Comparison of ENCODE assay signal across 8 cellular contexts in the genomic region with DNA sequence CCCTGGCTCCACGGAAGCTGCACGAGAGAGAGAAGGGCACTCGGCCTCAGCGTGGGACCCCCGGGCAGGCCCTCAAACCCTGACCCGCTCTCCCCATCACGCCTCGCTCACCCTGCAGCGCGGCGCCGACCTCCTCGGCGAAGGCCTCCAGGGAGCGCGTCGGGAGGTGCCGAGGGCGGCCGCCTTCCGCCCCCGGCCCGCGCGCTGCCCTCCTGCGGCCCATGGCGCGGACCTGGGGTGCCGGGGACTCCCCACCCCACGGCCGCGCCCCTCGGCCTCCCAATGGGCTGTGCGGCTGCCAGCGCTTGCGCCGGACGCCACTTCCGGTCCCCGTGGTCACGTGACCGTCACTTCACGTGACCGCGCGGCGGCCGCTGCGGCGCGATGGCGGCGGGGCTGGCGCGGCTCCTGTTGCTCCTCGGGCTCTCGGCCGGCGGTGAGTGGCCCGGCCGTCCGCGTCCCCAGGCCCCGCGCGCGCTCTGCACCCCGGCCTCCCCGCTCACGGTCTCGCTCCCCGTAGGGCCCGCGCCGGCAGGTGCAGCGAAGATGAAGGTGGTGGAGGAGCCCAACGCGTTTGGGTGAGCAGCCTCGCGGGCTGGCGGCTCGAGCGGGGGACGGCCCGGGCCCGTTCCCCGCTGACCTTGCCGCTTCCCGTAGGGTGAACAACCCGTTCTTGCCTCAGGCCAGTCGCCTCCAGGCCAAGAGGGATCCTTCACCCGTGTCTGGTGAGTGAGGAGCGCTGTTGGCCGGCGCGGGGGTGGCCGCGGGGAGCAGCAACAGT. TPM values are rescaled to one million over a fixed set of nuclear protein-coding genes. Genes with fewer than 3 reads are reported as not detected.
DNase-seq lines count a peak whose midpoint lies in the region; ATAC-seq and TF ChIP-seq lines count a peak whose summit lies in the region.

A gene (plus strand): TSS at position 350 of the 781 bp plus-strand sequence. CDS start 35 bp downstream, at position 385.
A gene (minus strand): TSS at position 297 of the 781 bp plus-strand sequence. CDS start 74 bp downstream, at position 223.

- peak within 1 kb of the TSS; percentile 75 for H3K4ac ChIP-seq in trophoblast cell (ENCODE audit: low read depth, low read length)

- H3K9me3 ChIP-seq in ES-I3 (ENCODE audit: control insufficient read depth, insufficient read depth, low read length), result no peaks in the 10 kb centered on the region
- no peaks in the 10 kb centered on the region for H3K9me3 ChIP-seq in GM23248 (ENCODE audit: low read depth)
- H3K9me3 ChIP-seq in cardiac muscle cell (ENCODE audit: low read depth), result no peaks in the 10 kb centered on the region
- no peaks in the 10 kb centered on the region for H3K9me3 ChIP-seq in trophoblast cell (ENCODE audit: insufficient read depth, low read depth, low read length)
- no peaks in the 10 kb centered on the region for H3K9me3 ChIP-seq in tibial artery

- peak within 1 kb of the TSS; percentile 64 for H4K91ac ChIP-seq in trophoblast cell (ENCODE audit: low read depth, low read length)

- H3K27ac ChIP-seq in GM23248, result peak within 1 kb of the TSS; percentile 37
- peak within 1 kb of the TSS; percentile 8 for H3K27ac ChIP-seq in cardiac muscle cell
- no peak within 1 kb of the TSS for H3K27ac ChIP-seq in trophoblast cell (ENCODE audit: low read depth, low read length)
- H3K27ac ChIP-seq in tibial artery, result peak within 1 kb of the TSS; percentile 55 to 74

- in situ Hi-C loops in GM23248 (cut with MboI), result no loop called here

- H2AFZ ChIP-seq in GM23248 (peak within 1 kb of the TSS; percentile 77), trophoblast cell (ENCODE audit: insufficient read depth, low read length, poor library complexity) (peak within 1 kb of the TSS; percentile 93)

- H3K4me1 ChIP-seq in ES-I3 (ENCODE audit: insufficient read depth, low read length) (0 out of 2 replicates have a peak, but pooled peaks cover 3% of the 10 kb centered on the region), GM23248 (ENCODE audit: insufficient read depth) (peaks cover 7% of the 10 kb centered on the region; the same call in 1 of the 2 replicates), cardiac muscle cell (ENCODE audit: low read depth) (peaks cover 6% of the 10 kb centered on the region), trophoblast cell (ENCODE audit: control insufficient read depth in 1 of 2, insufficient read depth in 2 of 2, low read length in 2 of 2) (peaks cover 8 to 9% of the 10 kb centered on the region in 2 experiments), tibial artery (peaks cover 0 to 53% (median 25%) of the 10 kb centered on the region in 4 donors)

- no peak within 1 kb of the TSS for H2BK12ac ChIP-seq in trophoblast cell (ENCODE audit: low read length)

- H3K27me3 ChIP-seq in GM23248 (replicated peaks; ENCODE audit: insufficient read depth) (no peaks in the 10 kb centered on the region), cardiac muscle cell (no peaks in the 10 kb centered on the region), trophoblast cell (ENCODE audit: insufficient read depth, low read length) (no peaks in the 10 kb centered on the region), tibial artery (no peaks in the 10 kb centered on the region)

- no peaks in the 10 kb centered on the region for H3K27me3 Mint-ChIP-seq in activated naive CD8-positive, alpha-beta T cell treated with anti-CD3 and anti-CD28 coated beads, Interleukin-2, amount 50 U/mL, for 24 hours

- H3K23ac ChIP-seq in trophoblast cell (ENCODE audit: low read length), result no peak within 1 kb of the TSS

- H3K9me2 ChIP-seq in GM23248 (ENCODE audit: insufficient read depth), result no peaks in the 10 kb centered on the region

- peaks cover 8% of the 10 kb centered on the region for H3K79me1 ChIP-seq in trophoblast cell (ENCODE audit: low read length)

- DNase-seq in GM23248 (peak; percentile 93), LNCaP clone FGC (ENCODE audit: low read depth) (peak; percentile 42), T follicular helper cell (ENCODE audit: low read depth) (peak; percentile 76), cardiac muscle cell (ENCODE audit: low read depth in 1 of 2, low spot score in 1 of 2) (peak; percentile 90 to 93), trophoblast cell (peak; percentile 71 to 90), tibial artery (peak; percentile 75 to 90)
- DNase-seq in activated naive CD8-positive, alpha-beta T cell treated with anti-CD3 and anti-CD28 coated beads, Interleukin-2, amount 50 U/mL, for 24 hours, result peak; percentile 88

- peak within 1 kb of the TSS; percentile 83 for H3K4me3 Mint-ChIP-seq in activated naive CD8-positive, alpha-beta T cell treated with anti-CD3 and anti-CD28 coated beads, Interleukin-2, amount 50 U/mL, for 24 hours

- TF ChIP-seq CTCF in LNCaP clone FGC (IDR thresholded peaks at IDR 0.05; ENCODE audit: control insufficient read depth, extremely low read depth, insufficient read depth), result no peak
- no peak for TF ChIP-seq CTCF in cardiac muscle cell (IDR thresholded peaks at IDR 0.05; ENCODE audit: low read depth, low read length)
- TF ChIP-seq CTCF in tibial artery (IDR thresholded peaks at IDR 0.05), result peak in 1 of 2 experiments; percentile 10

- H3K36me3 Mint-ChIP-seq in activated naive CD8-positive, alpha-beta T cell treated with anti-CD3 and anti-CD28 coated beads, Interleukin-2, amount 50 U/mL, for 24 hours (ENCODE audit: low read depth), result peaks cover 7% of the 10 kb centered on the region

- ATAC-seq in activated naive CD8-positive, alpha-beta T cell treated with anti-CD3 and anti-CD28 coated beads, Interleukin-2, amount 50 U/mL, for 24 hours, result peak; percentile 80

- H4K12ac ChIP-seq in trophoblast cell (ENCODE audit: low read depth, low read length), result peak within 1 kb of the TSS; percentile 88

- H3K18ac ChIP-seq in trophoblast cell (ENCODE audit: low read length), result peak within 1 kb of the TSS; percentile 34

- H4K20me1 ChIP-seq in GM23248 (ENCODE audit: insufficient read depth), result no peaks in the 10 kb centered on the region

- no peaks in the 10 kb centered on the region for H3K9me3 Mint-ChIP-seq in activated naive CD8-positive, alpha-beta T cell treated with anti-CD3 and anti-CD28 coated beads, Interleukin-2, amount 50 U/mL, for 24 hours

- H3K9ac ChIP-seq in ES-I3 (ENCODE audit: low read depth, low read length) (peak within 1 kb of the TSS; percentile 72), GM23248 (peak within 1 kb of the TSS; percentile 92), trophoblast cell (ENCODE audit: low read length) (peak within 1 kb of the TSS; percentile 95)

- peak within 1 kb of the TSS; percentile 49 for H2BK120ac ChIP-seq in trophoblast cell (ENCODE audit: insufficient read depth, low read length, poor library complexity)

- H3K4me1 Mint-ChIP-seq in activated naive CD8-positive, alpha-beta T cell treated with anti-CD3 and anti-CD28 coated beads, Interleukin-2, amount 50 U/mL, for 24 hours, result peaks cover 36% of the 10 kb centered on the region

- peaks cover 71% of the 10 kb centered on the region for H3K79me2 ChIP-seq in GM23248 (ENCODE audit: insufficient read depth)
- H3K79me2 ChIP-seq in trophoblast cell (ENCODE audit: control insufficient read depth, insufficient read depth, low read length, poor library complexity), result peaks cover 13% of the 10 kb centered on the region

- peak within 1 kb of the TSS; percentile 83 for H3K14ac ChIP-seq in trophoblast cell (ENCODE audit: low read length)

- intact Hi-C loops in tibial artery (cut with DNase I; ENCODE audit: low total_unique reads), result no loop called here

- peak within 1 kb of the TSS; percentile 62 for H2AK5ac ChIP-seq in trophoblast cell (ENCODE audit: low read length)

- H3K4me2 ChIP-seq in GM23248 (ENCODE audit: unreplicated experiment), result peak within 1 kb of the TSS; percentile 89
- peak within 1 kb of the TSS; percentile 89 for H3K4me2 ChIP-seq in trophoblast cell (ENCODE audit: low read length)

- H4K8ac ChIP-seq in trophoblast cell (ENCODE audit: low read depth, low read length), result peak within 1 kb of the TSS; percentile 95

- 1% methylated on average over 71 to 92 of the region's 98 CpGs for whole genome bisulfite sequencing in GM23248 (ENCODE audit: low coverage in 1 of 2, low lambda C conversion rate in 2 of 2, missing lambda C conversion rate in 2 of 2), 2 experiments
- WGBS in trophoblast cell (ENCODE audit: extremely low coverage, insufficient coverage, insufficient read length), result no CpG with 5 or more reads among the region's 98 CpGs

- H3K4me3 ChIP-seq in GM23248, result peak within 1 kb of the TSS; percentile 91
- peak within 1 kb of the TSS; percentile 99 for H3K4me3 ChIP-seq in LNCaP clone FGC (ENCODE audit: low read depth, low read length)
- peak within 1 kb of the TSS; percentile 100 for H3K4me3 ChIP-seq in cardiac muscle cell
- H3K4me3 ChIP-seq in trophoblast cell (ENCODE audit: low read depth, low read length), result peak within 1 kb of the TSS; percentile 100
- peak within 1 kb of the TSS; percentile 69 to 96 for H3K4me3 ChIP-seq in tibial artery

- no peaks in the 10 kb centered on the region for H3F3A ChIP-seq in GM23248 (ENCODE audit: insufficient read depth)

- H2BK5ac ChIP-seq in trophoblast cell (ENCODE audit: low read depth, low read length, poor library complexity), result peak within 1 kb of the TSS; percentile 10

- peak within 1 kb of the TSS; percentile 83 for H3K27ac Mint-ChIP-seq in activated naive CD8-positive, alpha-beta T cell treated with anti-CD3 and anti-CD28 coated beads, Interleukin-2, amount 50 U/mL, for 24 hours

- H3K36me3 ChIP-seq in ES-I3 (ENCODE audit: insufficient read depth, low read length) (no peaks in the 10 kb centered on the region), GM23248 (ENCODE audit: low read depth) (no peaks in the 10 kb centered on the region; the same call in 1 of the 2 replicates), cardiac muscle cell (peaks cover 19% of the 10 kb centered on the region), trophoblast cell (ENCODE audit: control insufficient read depth in 1 of 2, insufficient read depth in 2 of 2, low read length in 2 of 2) (peaks cover 31 to 32% of the 10 kb centered on the region in 2 experiments), tibial artery (peaks cover 19 to 40% (median 25%) of the 10 kb centered on the region in 3 donors)

RNA-seq across cellular contexts. Expression of the first gene that starts in this region (rescaled TPM):
- total RNA-seq in GM23248 (2014; rRNA removed; shearing (Covaris generic)), result 52.4 and 85.8 TPM in 2 replicates
- 99.9 and 109 TPM in 2 replicates for polyA plus RNA-seq in GM23248 (2016; fragmentation: Nextera tagmentation; extraction: Ambion mirVana)
- 60.3 and 62.7 TPM in 2 replicates for total RNA-seq in cardiac muscle cell
- 42.5 and 57.0 TPM in 2 replicates for polyA plus RNA-seq in cardiac muscle cell
- 23.8 and 24.6 TPM in 2 replicates for polyA plus RNA-seq in trophoblast cell (2013)

RNA-seq across cellular contexts. Expression of the second gene that starts in this region (rescaled TPM):
- total RNA-seq in GM23248 (2014; rRNA removed; shearing (Covaris generic)), result 88.0 and 110 TPM in 2 replicates
- polyA plus RNA-seq in GM23248 (2016; fragmentation: Nextera tagmentation; extraction: Ambion mirVana) (105 and 106 TPM in 2 replicates), cardiac muscle cell (157 and 173 TPM in 2 replicates)
- total RNA-seq in cardiac muscle cell, result 119 and 125 TPM in 2 replicates
- 34.9 and 35.3 TPM in 2 replicates for polyA plus RNA-seq in trophoblast cell (2013)

Comparison
In these comparisons a context has a peak if more than half of its experiments do, and no peak if none do; other contexts are left out.
1. DNase-seq: peak in every context shown above with its lines; median percentile 93 in GM23248; 92 in cardiac muscle cell; 88 in activated naive CD8-positive, alpha-beta T cell treated with anti-CD3 and anti-CD28 coated beads, Interleukin-2, amount 50 U/mL, for 24 hours; 82 in tibial artery; 80 in trophoblast cell; 76 in T follicular helper cell; 42 in LNCaP clone FGC.